21 cellular contexts compared by ENCODE assay signal in the genomic region with DNA sequence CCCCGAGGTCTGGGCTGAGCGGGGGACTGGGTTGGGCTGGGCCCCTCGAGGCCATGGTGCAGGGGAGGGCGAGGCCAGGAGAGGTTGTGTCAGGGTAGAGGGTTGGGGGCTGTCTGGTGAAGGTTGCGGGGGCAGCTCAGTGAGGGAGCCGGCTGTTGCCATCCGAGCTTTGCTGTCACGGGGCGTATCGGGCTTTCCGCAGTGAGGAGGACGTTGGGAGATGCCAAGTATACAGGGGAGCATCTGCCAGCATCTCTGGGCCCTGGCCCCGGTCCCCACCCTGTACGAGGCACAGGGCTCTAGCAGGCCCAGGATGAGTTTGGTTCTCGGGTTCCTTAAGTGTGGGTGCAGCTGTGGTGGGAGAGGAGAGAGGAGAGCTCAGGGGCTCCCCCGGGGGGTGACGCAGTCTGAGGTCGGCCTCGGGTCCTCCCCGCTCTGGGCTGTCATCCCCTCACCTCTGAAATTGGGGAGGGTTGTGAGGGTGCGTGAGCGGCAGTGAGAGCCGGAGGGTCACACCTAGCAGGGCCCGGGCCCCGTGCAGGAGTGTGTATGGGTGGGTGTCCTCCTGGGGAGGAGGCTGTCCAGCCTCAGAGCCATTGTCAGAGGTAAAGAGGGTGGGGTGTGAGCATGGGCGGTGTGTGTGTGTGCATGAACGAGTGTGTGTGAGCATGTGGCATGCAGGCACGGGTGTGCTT.
"Had no signal": no experiment of that assay in that cellular context is flagged by ENCODE, and none has a peak within 500 bp of the region (broad histone marks: within the 10 kb centered on the region; RNA-seq: fewer than 3 reads in every experiment).

No MANE protein-coding gene starts in this region.

- H3K9me3 ChIP-seq: thoracic aorta had no signal

- H3K4me3 Mint-ChIP-seq: activated CD4-positive, alpha-beta T cell treated with anti-CD3 and anti-CD28 coated beads, Interleukin-2, amount 10 ng/mL, durations not matched to agents 7 days and 5 days; activated CD8-positive, alpha-beta T cell treated with anti-CD3 and anti-CD28 coated beads, Interleukin-2, amount 10 ng/mL, durations not matched to agents 7 days and 5 days; activated naive CD4-positive, alpha-beta T cell treated with anti-CD3 and anti-CD28 coated beads for 36 hours; activated T-cell treated with anti-CD3 and anti-CD28 coated beads, Interleukin-2, amount 50 U/mL, for 24 hours; brain; mesothelial cell of epicardium; natural killer cell treated with Interleukin-12 subunit alpha and Interleukin-12 subunit beta and Interleukin-15 and Interleukin-18, amount 100 ng/mL, for 72 hours; T-helper 1 cell treated with Interleukin-12 subunit alpha and Interleukin-12 subunit beta and Interleukin-4 antibody, amounts not matched to agents 30 μg/mL and 1 μg/mL, for 36 hours had no signal

- H3K27ac ChIP-seq: hepatocyte, thoracic aorta had no signal

- H3K4me2 ChIP-seq: hepatocyte had no signal

- DNase-seq: activated CD4-positive, alpha-beta T cell treated with anti-CD3 and anti-CD28 coated beads, Interleukin-2, amount 10 ng/mL, durations not matched to agents 7 days and 5 days; activated CD8-positive, alpha-beta T cell treated with anti-CD3 and anti-CD28 coated beads, Interleukin-2, amount 10 ng/mL, durations not matched to agents 7 days and 5 days; activated naive CD4-positive, alpha-beta T cell treated with anti-CD3 and anti-CD28 coated beads for 36 hours; activated T-cell treated with anti-CD3 and anti-CD28 coated beads, Interleukin-2, amount 50 U/mL, for 24 hours; central memory CD4-positive, alpha-beta T cell; cortex of kidney; effector CD4-positive, alpha-beta T cell; left colon; occipital lobe; retina; stimulated activated CD4-positive, alpha-beta T cell treated with anti-CD3 and anti-CD28 coated beads, Interleukin-15, amount 100 ng/mL, for 24 hours; stimulated activated CD4-positive, alpha-beta T cell treated with anti-CD3 and anti-CD28 coated beads, Interleukin-4, amount 100 ng/mL, for 1 hour had no signal

- H3K27me3 ChIP-seq: hepatocyte had no signal

- H3K36me3 Mint-ChIP-seq: natural killer cell treated with Interleukin-12 subunit alpha and Interleukin-12 subunit beta and Interleukin-15 and Interleukin-18, amount 100 ng/mL, for 72 hours had no signal

- H3K4me3 ChIP-seq: hepatocyte, lung, thoracic aorta had no signal

- H3K9me3 Mint-ChIP-seq: activated naive CD4-positive, alpha-beta T cell treated with anti-CD3 and anti-CD28 coated beads for 36 hours; activated T-cell treated with anti-CD3 and anti-CD28 coated beads, Interleukin-2, amount 50 U/mL, for 24 hours; mesothelial cell of epicardium; natural killer cell treated with Interleukin-12 subunit alpha and Interleukin-12 subunit beta and Interleukin-15 and Interleukin-18, amount 100 ng/mL, for 72 hours; T-helper 1 cell treated with Interleukin-12 subunit alpha and Interleukin-12 subunit beta and Interleukin-4 antibody, amounts not matched to agents 30 μg/mL and 1 μg/mL, for 36 hours had no signal

- H3K27me3 Mint-ChIP-seq: natural killer cell treated with Interleukin-12 subunit alpha and Interleukin-12 subunit beta and Interleukin-15 and Interleukin-18, amount 100 ng/mL, for 72 hours had no signal

- ATAC-seq: activated CD4-positive, CD25-positive, alpha-beta regulatory T cell treated with anti-CD3 and anti-CD28 coated beads, Interleukin-2, amount 50 U/mL, for 24 hours; activated CD8-positive, alpha-beta T cell treated with anti-CD3 and anti-CD28 coated beads, Interleukin-2, amount 10 ng/mL, durations not matched to agents 7 days and 5 days; esophagus mucosa; left colon; natural killer cell treated with Interleukin-12 subunit alpha and Interleukin-12 subunit beta and Interleukin-15 and Interleukin-18, amount 100 ng/mL, for 72 hours had no signal

- H3K27ac Mint-ChIP-seq: activated CD4-positive, alpha-beta T cell treated with anti-CD3 and anti-CD28 coated beads, Interleukin-2, amount 10 ng/mL, durations not matched to agents 7 days and 5 days; activated CD8-positive, alpha-beta T cell treated with anti-CD3 and anti-CD28 coated beads, Interleukin-2, amount 10 ng/mL, durations not matched to agents 7 days and 5 days; activated naive CD4-positive, alpha-beta T cell treated with anti-CD3 and anti-CD28 coated beads for 36 hours; activated T-cell treated with anti-CD3 and anti-CD28 coated beads, Interleukin-2, amount 50 U/mL, for 24 hours; mesothelial cell of epicardium; natural killer cell treated with Interleukin-12 subunit alpha and Interleukin-12 subunit beta and Interleukin-15 and Interleukin-18, amount 100 ng/mL, for 72 hours; T-helper 1 cell treated with Interleukin-12 subunit alpha and Interleukin-12 subunit beta and Interleukin-4 antibody, amounts not matched to agents 30 μg/mL and 1 μg/mL, for 36 hours had no signal
